ENCODE assay signal across 8 cellular contexts in genomic region chr1:26538480-26539412, GRCh38. TPM values are rescaled to one million over a fixed set of nuclear protein-coding genes. Genes with fewer than 3 reads are reported as not detected.
A peak's percentile ranks its signal among the peaks of the same experiment; 100 is the strongest.
DNase-seq lines count a peak whose midpoint lies in the region; ATAC-seq and TF ChIP-seq lines count a peak whose summit lies in the region.

No MANE protein-coding gene starts in this region.

- peak in 3 of 7 experiments; percentile 27 to 52 (median 33) for DNase-seq in CD8-positive, alpha-beta T cell
- DNase-seq in HFFc6 = peak; percentile 33
- peak; percentile 24 for DNase-seq in T-helper 22 cell (ENCODE audit: low read depth)
- DNase-seq in chondrocyte (ENCODE audit: low spot score) = no peak
- DNase-seq in naive thymus-derived CD4-positive, alpha-beta T cell = no peak
- DNase-seq in middle frontal gyrus (ENCODE audit: extremely low spot score, low spot score) = no peak
- no peak for DNase-seq in COR-L47 (lab: John Stamatoyannopoulos, UW)

- H3K27me3 Mint-ChIP-seq in CD8-positive, alpha-beta T cell (ENCODE audit: low read depth) = no peaks in the 10 kb centered on the region
- H3K27me3 Mint-ChIP-seq in HFFc6 (ENCODE audit: insufficient read depth) (peaks cover 5% of the 10 kb centered on the region), chondrocyte (ENCODE audit: low read depth) (no peaks in the 10 kb centered on the region)
- no peaks in the 10 kb centered on the region for H3K27me3 Mint-ChIP-seq in naive thymus-derived CD4-positive, alpha-beta T cell

- H3K9me3 Mint-ChIP-seq in CD8-positive, alpha-beta T cell = no peaks in the 10 kb centered on the region
- H3K9me3 Mint-ChIP-seq in HFFc6 (no peaks in the 10 kb centered on the region), chondrocyte (ENCODE audit: low read depth) (no peaks in the 10 kb centered on the region)
- H3K9me3 Mint-ChIP-seq in naive thymus-derived CD4-positive, alpha-beta T cell = peaks cover 0 to 2% (median 0%) of the 10 kb centered on the region in 11 donors

- no peaks in the 10 kb centered on the region for H3K9me3 ChIP-seq in CD8-positive, alpha-beta T cell (ENCODE audit: low read length)
- no peaks in the 10 kb centered on the region for H3K9me3 ChIP-seq in naive thymus-derived CD4-positive, alpha-beta T cell (ENCODE audit: control insufficient read depth in 2 of 3, low read length in 3 of 3)

- H3K4me1 Mint-ChIP-seq in CD8-positive, alpha-beta T cell (ENCODE audit: low read depth) = peaks cover 79% of the 10 kb centered on the region
- H3K4me1 Mint-ChIP-seq in HFFc6 (ENCODE audit: low read depth) (no peaks in the 10 kb centered on the region), chondrocyte (ENCODE audit: low read depth) (peaks cover 2% of the 10 kb centered on the region)
- H3K4me1 Mint-ChIP-seq in naive thymus-derived CD4-positive, alpha-beta T cell = peaks cover 65 to 84% (median 79%) of the 10 kb centered on the region in 7 donors

- intact Hi-C loops in CD8-positive, alpha-beta T cell (cut with DNase I, micrococcal nuclease) = no loop called here
- intact Hi-C loops in naive thymus-derived CD4-positive, alpha-beta T cell (cut with micrococcal nuclease) = no loop called here

- H3K4me1 ChIP-seq in CD8-positive, alpha-beta T cell (ENCODE audit: insufficient read depth, low read length) = peaks cover 71% of the 10 kb centered on the region
- H3K4me1 ChIP-seq in naive thymus-derived CD4-positive, alpha-beta T cell (ENCODE audit: control insufficient read depth in 2 of 2, insufficient read depth in 2 of 2, low read length in 2 of 2) = peaks cover 64 to 76% of the 10 kb centered on the region in 2 donors

- no peaks in the 10 kb centered on the region for H3K36me3 ChIP-seq in CD8-positive, alpha-beta T cell (ENCODE audit: insufficient read depth, low read length)
- no peaks in the 10 kb centered on the region for H3K36me3 ChIP-seq in naive thymus-derived CD4-positive, alpha-beta T cell (ENCODE audit: control insufficient read depth in 2 of 3, insufficient read depth in 3 of 3, low read length in 3 of 3)

- POLR2A ChIA-PET in CD8-positive, alpha-beta T cell (lab: Charles Lee) = interaction anchor here (0.6 to 2.5 kb wide), 7 partner anchors 11 to 295 kb away, joined by 3 to 11 read pairs (median 4); no protein-coding TSS in a partner anchor
- POLR2A ChIA-PET in naive thymus-derived CD4-positive, alpha-beta T cell (lab: Charles Lee) = interaction anchor here (0.6 to 5.4 kb wide), 8 partner anchors 10 to 352 kb away, joined by 3 to 42 read pairs (median 6); partner anchors contain the start of genes GPN2, PIGV and RPS6KA1

- no peak for TF ChIP-seq CTCF in CD8-positive, alpha-beta T cell (IDR thresholded peaks at IDR 0.05)
- TF ChIP-seq CTCF in HFFc6 (IDR thresholded peaks at IDR 0.05) (peak; percentile 80), chondrocyte (IDR thresholded peaks at IDR 0.05) (peak; percentile 68)

- H3K4me3 Mint-ChIP-seq in CD8-positive, alpha-beta T cell = peak overlapping the region; percentile 2
- H3K4me3 Mint-ChIP-seq in HFFc6 (no peak overlapping the region), chondrocyte (ENCODE audit: unreplicated experiment) (no peak overlapping the region)
- H3K4me3 Mint-ChIP-seq in naive thymus-derived CD4-positive, alpha-beta T cell = peak overlapping the region; percentile 25 to 81 (median 64)

- H3K27ac ChIP-seq in CD8-positive, alpha-beta T cell (ENCODE audit: low read depth, low read length) = no peak overlapping the region
- H3K27ac ChIP-seq in naive thymus-derived CD4-positive, alpha-beta T cell (ENCODE audit: low read depth, low read length) = peak overlapping the region; percentile 65

- CTCF ChIA-PET in CD8-positive, alpha-beta T cell (lab: Charles Lee) = interaction anchor here (1.0 to 5.5 kb wide), 18 partner anchors 9 to 320 kb away, joined by 3 to 37 read pairs (median 6); partner anchors contain the start of genes DHDDS, PIGV and RPS6KA1
- CTCF ChIA-PET in naive thymus-derived CD4-positive, alpha-beta T cell (lab: Charles Lee) = interaction anchor here (0.7 to 4.4 kb wide), 10 partner anchors 14 to 281 kb away, joined by 3 to 19 read pairs (median 3); no protein-coding TSS in a partner anchor

- no peak for ATAC-seq in CD8-positive, alpha-beta T cell
- ATAC-seq in naive thymus-derived CD4-positive, alpha-beta T cell = no peak
- ATAC-seq in GM19328 (IDR thresholded peaks at IDR 0.05; ENCODE audit: unreplicated experiment) = no peak

- H3K27ac Mint-ChIP-seq in CD8-positive, alpha-beta T cell = peak overlapping the region; percentile 88
- H3K27ac Mint-ChIP-seq in HFFc6 (no peak overlapping the region), chondrocyte (ENCODE audit: unreplicated experiment) (peak overlapping the region; percentile 28)
- peak overlapping the region; percentile 68 to 99 (median 91) for H3K27ac Mint-ChIP-seq in naive thymus-derived CD4-positive, alpha-beta T cell

- H3K4me3 ChIP-seq in CD8-positive, alpha-beta T cell (ENCODE audit: low read depth, low read length) = no peak overlapping the region
- H3K4me3 ChIP-seq in naive thymus-derived CD4-positive, alpha-beta T cell (ENCODE audit: low read length) = no peak overlapping the region

- no peaks in the 10 kb centered on the region for H3K36me3 Mint-ChIP-seq in CD8-positive, alpha-beta T cell
- H3K36me3 Mint-ChIP-seq in HFFc6 (ENCODE audit: low read depth) (no peaks in the 10 kb centered on the region), chondrocyte (ENCODE audit: low read depth) (no peaks in the 10 kb centered on the region)
- H3K36me3 Mint-ChIP-seq in naive thymus-derived CD4-positive, alpha-beta T cell = peaks cover 0 to 4% (median 0%) of the 10 kb centered on the region in 5 donors

- no peaks in the 10 kb centered on the region for H3K27me3 ChIP-seq in CD8-positive, alpha-beta T cell (ENCODE audit: insufficient read depth, low read length)
- no peaks in the 10 kb centered on the region for H3K27me3 ChIP-seq in naive thymus-derived CD4-positive, alpha-beta T cell (ENCODE audit: control insufficient read depth in 2 of 2, insufficient read depth in 2 of 2, low read length in 2 of 2)

RNA-seq across cellular contexts. Expression of gene RPS6KA1, which starts 9.2 kb away (rescaled TPM):
- 10 to 100 TPM; 25.8 to 30.3 TPM for total RNA-seq in CD8-positive, alpha-beta T cell
- total RNA-seq in HFFc6 (2021; fragmentation: NEBNext Ultra II Directional; extraction: Animal tissue kit (Norgen Biotek cat#: 25700)) = 1 to 10 TPM; 1.5 to 2.6 (median 1.7) TPM
- total RNA-seq in chondrocyte = 3.6 to 6.3 TPM (median 4.4 TPM) in 3 replicates
- 100 to 1,000 TPM in 2 of 5 experiments, 10 to 100 TPM in 3; 53.8 to 205 (median 97.6) TPM for total RNA-seq in naive thymus-derived CD4-positive, alpha-beta T cell
- 100 to 1,000 TPM; 109 to 131 TPM for polyA plus RNA-seq in naive thymus-derived CD4-positive, alpha-beta T cell

Comparison
In these comparisons a context has a peak if more than half of its experiments do, and no peak if none do; other contexts are left out.
1. DNase-seq: peak in HFFc6 (single experiment) and T-helper 22 cell (single experiment); none in chondrocyte (single experiment), naive thymus-derived CD4-positive, alpha-beta T cell (0 of 9), middle frontal gyrus (single experiment) and COR-L47 (single experiment).
2. H3K4me3 Mint-ChIP-seq: peak in CD8-positive, alpha-beta T cell (single experiment) and naive thymus-derived CD4-positive, alpha-beta T cell (10 of 10); none in HFFc6 (single experiment) and chondrocyte (single experiment).